In the genomic region with DNA sequence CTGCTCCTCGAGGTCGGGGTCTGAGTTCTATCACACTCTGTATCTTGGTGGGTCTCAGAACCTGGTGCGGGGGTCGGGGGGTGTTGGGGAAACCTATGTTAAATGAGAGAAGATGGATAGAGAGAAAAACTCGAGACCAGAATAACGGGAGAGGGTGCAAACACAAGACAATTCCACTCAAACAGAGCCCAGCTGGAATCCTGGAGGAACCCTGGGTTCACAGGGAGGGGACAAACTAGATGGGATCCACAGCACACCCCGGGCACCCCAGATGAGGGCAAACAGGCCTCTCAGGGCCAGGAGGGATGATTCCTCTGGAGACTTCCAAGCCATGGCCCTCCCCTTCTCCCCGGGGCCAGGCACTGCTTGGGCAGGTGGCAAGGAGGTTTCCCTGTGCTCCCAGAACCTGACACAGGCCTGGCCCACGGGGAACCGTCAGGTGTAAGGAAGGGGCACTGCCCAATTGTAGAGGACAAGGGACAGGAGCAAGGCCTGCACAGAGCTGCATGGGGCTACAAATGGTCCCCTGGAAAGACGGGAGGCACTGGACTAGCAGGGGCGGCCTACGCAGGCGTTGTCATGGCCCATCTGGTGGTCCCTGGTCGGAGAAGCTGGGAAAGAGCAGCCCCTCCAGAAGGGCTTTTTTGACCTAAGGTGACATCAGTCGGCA, we compare ENCODE assay signal across 2 cellular contexts.
TF ChIP-seq lines count a peak whose summit lies in the region.

No MANE protein-coding gene starts in this region.

TF ChIP-seq in SK-N-SH, 30 proteins besides CTCF, POLR2A, EP300 and RAD21 (continued from another document):
- TF ChIP-seq, protein P1, sequence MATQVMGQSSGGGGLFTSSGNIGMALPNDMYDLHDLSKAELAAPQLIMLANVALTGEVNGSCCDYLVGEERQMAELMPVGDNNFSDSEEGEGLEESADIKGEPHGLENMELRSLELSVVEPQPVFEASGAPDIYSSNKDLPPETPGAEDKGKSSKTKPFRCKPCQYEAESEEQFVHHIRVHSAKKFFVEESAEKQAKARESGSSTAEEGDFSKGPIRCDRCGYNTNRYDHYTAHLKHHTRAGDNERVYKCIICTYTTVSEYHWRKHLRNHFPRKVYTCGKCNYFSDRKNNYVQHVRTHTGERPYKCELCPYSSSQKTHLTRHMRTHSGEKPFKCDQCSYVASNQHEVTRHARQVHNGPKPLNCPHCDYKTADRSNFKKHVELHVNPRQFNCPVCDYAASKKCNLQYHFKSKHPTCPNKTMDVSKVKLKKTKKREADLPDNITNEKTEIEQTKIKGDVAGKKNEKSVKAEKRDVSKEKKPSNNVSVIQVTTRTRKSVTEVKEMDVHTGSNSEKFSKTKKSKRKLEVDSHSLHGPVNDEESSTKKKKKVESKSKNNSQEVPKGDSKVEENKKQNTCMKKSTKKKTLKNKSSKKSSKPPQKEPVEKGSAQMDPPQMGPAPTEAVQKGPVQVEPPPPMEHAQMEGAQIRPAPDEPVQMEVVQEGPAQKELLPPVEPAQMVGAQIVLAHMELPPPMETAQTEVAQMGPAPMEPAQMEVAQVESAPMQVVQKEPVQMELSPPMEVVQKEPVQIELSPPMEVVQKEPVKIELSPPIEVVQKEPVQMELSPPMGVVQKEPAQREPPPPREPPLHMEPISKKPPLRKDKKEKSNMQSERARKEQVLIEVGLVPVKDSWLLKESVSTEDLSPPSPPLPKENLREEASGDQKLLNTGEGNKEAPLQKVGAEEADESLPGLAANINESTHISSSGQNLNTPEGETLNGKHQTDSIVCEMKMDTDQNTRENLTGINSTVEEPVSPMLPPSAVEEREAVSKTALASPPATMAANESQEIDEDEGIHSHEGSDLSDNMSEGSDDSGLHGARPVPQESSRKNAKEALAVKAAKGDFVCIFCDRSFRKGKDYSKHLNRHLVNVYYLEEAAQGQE (IDR thresholded peaks at IDR 0.05; ENCODE audit: low read depth, low read length), result no peak
- TF ChIP-seq, protein P2, sequence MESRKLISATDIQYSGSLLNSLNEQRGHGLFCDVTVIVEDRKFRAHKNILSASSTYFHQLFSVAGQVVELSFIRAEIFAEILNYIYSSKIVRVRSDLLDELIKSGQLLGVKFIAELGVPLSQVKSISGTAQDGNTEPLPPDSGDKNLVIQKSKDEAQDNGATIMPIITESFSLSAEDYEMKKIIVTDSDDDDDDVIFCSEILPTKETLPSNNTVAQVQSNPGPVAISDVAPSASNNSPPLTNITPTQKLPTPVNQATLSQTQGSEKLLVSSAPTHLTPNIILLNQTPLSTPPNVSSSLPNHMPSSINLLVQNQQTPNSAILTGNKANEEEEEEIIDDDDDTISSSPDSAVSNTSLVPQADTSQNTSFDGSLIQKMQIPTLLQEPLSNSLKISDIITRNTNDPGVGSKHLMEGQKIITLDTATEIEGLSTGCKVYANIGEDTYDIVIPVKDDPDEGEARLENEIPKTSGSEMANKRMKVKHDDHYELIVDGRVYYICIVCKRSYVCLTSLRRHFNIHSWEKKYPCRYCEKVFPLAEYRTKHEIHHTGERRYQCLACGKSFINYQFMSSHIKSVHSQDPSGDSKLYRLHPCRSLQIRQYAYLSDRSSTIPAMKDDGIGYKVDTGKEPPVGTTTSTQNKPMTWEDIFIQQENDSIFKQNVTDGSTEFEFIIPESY (IDR thresholded peaks at IDR 0.05; ENCODE audit: borderline replicate concordance, low read depth), result no peak
- TF ChIP-seq FOXM1 (IDR thresholded peaks at IDR 0.05; ENCODE audit: low read depth), result no peak
- TF ChIP-seq SIN3A (IDR thresholded peaks at IDR 0.05; ENCODE audit: borderline replicate concordance, low read depth, low read length), result no peak
- no peak for TF ChIP-seq USF2 (IDR thresholded peaks at IDR 0.05; ENCODE audit: borderline replicate concordance, low read depth, low read length)
- no peak for TF ChIP-seq NFIC (IDR thresholded peaks at IDR 0.05; ENCODE audit: borderline replicate concordance)
- TF ChIP-seq RFX5 (IDR thresholded peaks at IDR 0.05; ENCODE audit: low read length), result no peak
- TF ChIP-seq NRF1 (IDR thresholded peaks at IDR 0.05; ENCODE audit: low read depth, low read length), result no peak
- TF ChIP-seq EZH2phosphoT487 (IDR thresholded peaks at IDR 0.05; ENCODE audit: borderline replicate concordance, low read depth), result no peak
- no peak for TF ChIP-seq MXI1 (IDR thresholded peaks at IDR 0.05; ENCODE audit: low read depth, low read length)
- TF ChIP-seq FOXJ3 (CRISPR knock-in tag; IDR thresholded peaks at IDR 0.05), result no peak
- TF ChIP-seq POLR2AphosphoS5 (IDR thresholded peaks at IDR 0.05; ENCODE audit: low read depth, low read length), result no peak
- TF ChIP-seq TEAD4 (IDR thresholded peaks at IDR 0.05; ENCODE audit: borderline replicate concordance, insufficient read depth), result no peak

TF ChIP-seq in SK-N-SH treated with all-trans-retinoic acid at 6 μM for 48 hours, 23 proteins besides CTCF, POLR2A, EP300 and RAD21 (continued from another document):
- TF ChIP-seq, protein P3, sequence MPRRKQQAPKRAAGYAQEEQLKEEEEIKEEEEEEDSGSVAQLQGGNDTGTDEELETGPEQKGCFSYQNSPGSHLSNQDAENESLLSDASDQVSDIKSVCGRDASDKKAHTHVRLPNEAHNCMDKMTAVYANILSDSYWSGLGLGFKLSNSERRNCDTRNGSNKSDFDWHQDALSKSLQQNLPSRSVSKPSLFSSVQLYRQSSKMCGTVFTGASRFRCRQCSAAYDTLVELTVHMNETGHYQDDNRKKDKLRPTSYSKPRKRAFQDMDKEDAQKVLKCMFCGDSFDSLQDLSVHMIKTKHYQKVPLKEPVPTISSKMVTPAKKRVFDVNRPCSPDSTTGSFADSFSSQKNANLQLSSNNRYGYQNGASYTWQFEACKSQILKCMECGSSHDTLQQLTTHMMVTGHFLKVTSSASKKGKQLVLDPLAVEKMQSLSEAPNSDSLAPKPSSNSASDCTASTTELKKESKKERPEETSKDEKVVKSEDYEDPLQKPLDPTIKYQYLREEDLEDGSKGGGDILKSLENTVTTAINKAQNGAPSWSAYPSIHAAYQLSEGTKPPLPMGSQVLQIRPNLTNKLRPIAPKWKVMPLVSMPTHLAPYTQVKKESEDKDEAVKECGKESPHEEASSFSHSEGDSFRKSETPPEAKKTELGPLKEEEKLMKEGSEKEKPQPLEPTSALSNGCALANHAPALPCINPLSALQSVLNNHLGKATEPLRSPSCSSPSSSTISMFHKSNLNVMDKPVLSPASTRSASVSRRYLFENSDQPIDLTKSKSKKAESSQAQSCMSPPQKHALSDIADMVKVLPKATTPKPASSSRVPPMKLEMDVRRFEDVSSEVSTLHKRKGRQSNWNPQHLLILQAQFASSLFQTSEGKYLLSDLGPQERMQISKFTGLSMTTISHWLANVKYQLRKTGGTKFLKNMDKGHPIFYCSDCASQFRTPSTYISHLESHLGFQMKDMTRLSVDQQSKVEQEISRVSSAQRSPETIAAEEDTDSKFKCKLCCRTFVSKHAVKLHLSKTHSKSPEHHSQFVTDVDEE (CRISPR knock-in tag; IDR thresholded peaks at IDR 0.05), result no peak
